23 cellular contexts compared by ENCODE assay signal in the genomic region with DNA sequence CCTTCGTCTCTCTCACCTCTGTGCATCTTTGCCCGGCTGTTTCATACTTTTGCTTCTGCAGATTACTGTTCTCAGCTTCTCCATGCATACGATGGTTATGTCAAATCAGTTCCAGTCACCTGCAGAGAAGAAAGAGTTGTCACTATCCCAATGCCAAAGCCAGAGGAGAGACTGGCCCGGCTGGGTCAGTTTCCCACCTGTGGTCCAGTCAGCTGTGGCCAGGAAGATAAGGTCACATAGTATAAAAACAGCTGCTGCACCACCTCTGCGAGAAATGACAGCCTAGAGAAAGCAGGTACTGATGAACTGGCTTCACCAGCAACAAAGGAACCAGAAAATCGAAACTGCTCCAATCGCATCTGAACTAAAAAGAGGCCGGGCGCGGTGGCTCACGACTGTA. TPM values are rescaled to one million over a fixed set of nuclear protein-coding genes. Genes with fewer than 3 reads are reported as not detected.
DNase-seq lines count a peak whose midpoint lies in the region; ATAC-seq and TF ChIP-seq lines count a peak whose summit lies in the region.
"Had no signal": no experiment of that assay in that cellular context is flagged by ENCODE, and none has a peak within 500 bp of the region (broad histone marks: within the 10 kb centered on the region; RNA-seq: fewer than 3 reads in every experiment).

No MANE protein-coding gene starts in this region.

- TF ChIP-seq CTCF in HEK293 (tag by site-specific recombination; IDR thresholded peaks at IDR 0.05) (no peak), dorsolateral prefrontal cortex (IDR thresholded peaks at IDR 0.05 in 54 of 56, conservative IDR thresholded peaks at IDR 0.05 in 2 of 56; ENCODE audit: low read depth in 1 of 56, partially characterized antibody in 56 of 56) (no peak), vagina (IDR thresholded peaks at IDR 0.05) (no peak)

- POLR2A ChIA-PET in HEK293 (lab: Yijun Ruan, JAX): no interaction called here

- TF ChIP-seq POLR2A in vagina (IDR thresholded peaks at IDR 0.05): no peak

- peaks cover 16% of the 10 kb centered on the region for H3K4me1 ChIP-seq in HEK293 (ENCODE audit: control insufficient read depth, insufficient read depth, low read length)
- peaks cover 35% of the 10 kb centered on the region for H3K4me1 ChIP-seq in SJSA1 (replicated peaks)
- peaks cover 11% of the 10 kb centered on the region for H3K4me1 ChIP-seq in vagina

- no peak for DNase-seq in SJSA1 (ENCODE audit: low read depth in 1 of 2, low spot score in 2 of 2)
- peak in 3 of 10 donors; percentile 10 to 20 (median 16) for DNase-seq in dorsolateral prefrontal cortex
- no peak for DNase-seq in vagina (ENCODE audit: extremely low spot score in 2 of 2)
- no peak for DNase-seq in NCI-H2029 treated with DMSO at 0.1 percent for 48 hours (lab: John Stamatoyannopoulos, UW)
- DNase-seq in stimulated activated naive CD8-positive, alpha-beta T cell treated with anti-CD3 and anti-CD28 coated beads, Interleukin-15, Interleukin-2, amounts not matched to agents 100 U/mL and 50 U/mL, for 24 hours: no peak
- DNase-seq in HPDE6-E6E7 (ENCODE audit: extremely low spot score): no peak
- DNase-seq: CD8-positive, alpha-beta T cell; DMS 273 treated with DMSO at 0.1 percent for 48 hours; DMS79; GDM1; HCEC 1CT; MV-4-11; NCI-H1105; NCI-H1436 treated with DMSO at 0.1 percent for 48 hours; NCI-H2029; NCI-H446 treated with DMSO at 0.1 percent for 48 hours; NCI-H526; NCI-H82; SHP77 had no signal

- H3K36me3 ChIP-seq in HEK293 (ENCODE audit: control insufficient read depth in 2 of 2, insufficient read depth in 1 of 2, low read length in 2 of 2) (no peaks in the 10 kb centered on the region), SJSA1 (no peaks in the 10 kb centered on the region), vagina (no peaks in the 10 kb centered on the region)

- intact Hi-C loops in dorsolateral prefrontal cortex (cut with DNase I): no loop called here
- intact Hi-C loops in vagina (cut with DNase I): no loop called here

- H3K9me3 ChIP-seq in HEK293 (ENCODE audit: control insufficient read depth, insufficient read depth, low read depth, low read length): no peaks in the 10 kb centered on the region
- H3K9me3 ChIP-seq in SJSA1 (replicated peaks): no peaks in the 10 kb centered on the region
- H3K9me3 ChIP-seq in vagina: no peaks in the 10 kb centered on the region

- H3K27ac ChIP-seq in HEK293 (ENCODE audit: extremely low read depth, low read depth, low read length): peak overlapping the region; percentile 56
- peak overlapping the region; percentile 46 for H3K27ac ChIP-seq in SJSA1
- H3K27ac ChIP-seq in dorsolateral prefrontal cortex: peak overlapping the region in 50 of 59 donors; percentile 10 to 94 (median 69)
- H3K27ac ChIP-seq in vagina: peak overlapping the region; percentile 43
- H3K27ac ChIP-seq: HL-60, RWPE1 had no signal

- no peak for ATAC-seq in stimulated activated naive CD8-positive, alpha-beta T cell treated with anti-CD3 and anti-CD28 coated beads, Interleukin-15, Interleukin-2, amounts not matched to agents 100 U/mL and 50 U/mL, for 24 hours
- ATAC-seq: CD8-positive, alpha-beta T cell; GM12878 had no signal

- CTCF ChIA-PET in HEK293 (lab: Yijun Ruan, JAX): interaction anchor here (0.6 to 0.9 kb wide), 3 partner anchors 12 to 675 kb away, joined by 3 to 4 read pairs (median 3); a partner anchor contains a TSS

- no peaks in the 10 kb centered on the region for H3K27me3 ChIP-seq in SJSA1 (replicated peaks)
- H3K27me3 ChIP-seq in dorsolateral prefrontal cortex: no peaks in the 10 kb centered on the region
- no peaks in the 10 kb centered on the region for H3K27me3 ChIP-seq in vagina

- H3K4me3 ChIP-seq in HEK293 (ENCODE audit: low read depth, low read length): no peak overlapping the region; the same call in 1 of the 2 replicates
- H3K4me3 ChIP-seq in SJSA1: no peak overlapping the region
- H3K4me3 ChIP-seq in dorsolateral prefrontal cortex: no peak overlapping the region
- H3K4me3 ChIP-seq in vagina: no peak overlapping the region
- H3K4me3 ChIP-seq: GM12878 had no signal

TF ChIP-seq in HEK293, 187 proteins besides CTCF, POLR2A, EP300 and RAD21:
- TF ChIP-seq, protein P1, sequence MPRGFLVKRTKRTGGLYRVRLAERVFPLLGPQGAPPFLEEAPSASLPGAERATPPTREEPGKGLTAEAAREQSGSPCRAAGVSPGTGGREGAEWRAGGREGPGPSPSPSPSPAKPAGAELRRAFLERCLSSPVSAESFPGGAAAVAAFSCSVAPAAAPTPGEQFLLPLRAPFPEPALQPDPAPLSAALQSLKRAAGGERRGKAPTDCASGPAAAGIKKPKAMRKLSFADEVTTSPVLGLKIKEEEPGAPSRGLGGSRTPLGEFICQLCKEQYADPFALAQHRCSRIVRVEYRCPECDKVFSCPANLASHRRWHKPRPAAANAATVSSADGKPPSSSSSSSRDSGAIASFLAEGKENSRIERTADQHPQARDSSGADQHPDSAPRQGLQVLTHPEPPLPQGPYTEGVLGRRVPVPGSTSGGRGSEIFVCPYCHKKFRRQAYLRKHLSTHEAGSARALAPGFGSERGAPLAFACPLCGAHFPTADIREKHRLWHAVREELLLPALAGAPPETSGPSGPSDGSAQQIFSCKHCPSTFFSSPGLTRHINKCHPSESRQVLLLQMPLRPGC (tag by site-specific recombination; IDR thresholded peaks at IDR 0.05): no peak
- TF ChIP-seq YY1 (tag by site-specific recombination; IDR thresholded peaks at IDR 0.05) (no peak), SETDB1 (IDR thresholded peaks at IDR 0.05; ENCODE audit: insufficient read length, low read length) (no peak), ZNF324 (tag by site-specific recombination; IDR thresholded peaks at IDR 0.05) (no peak), PRDM1 (tag by site-specific recombination; IDR thresholded peaks at IDR 0.05) (0 out of 2 replicates have a peak, but pooled peaks have one; percentile 15), ZNF510 (tag by site-specific recombination; IDR thresholded peaks at IDR 0.05; ENCODE audit: insufficient replicate concordance) (no peak), TRIM28 (IDR thresholded peaks at IDR 0.05; ENCODE audit: borderline replicate concordance, low read length) (no peak), KLF7 (tag by site-specific recombination; IDR thresholded peaks at IDR 0.05; ENCODE audit: borderline replicate concordance) (no peak)

RNA-seq across cellular contexts. Expression of a gene that starts 6.4 kb away (rescaled TPM):
- 80.6 and 99.2 TPM in 2 replicates for total RNA-seq in SJSA1 (2014; rRNA removed; shearing (Covaris generic))
- 10 to 100 TPM in 98 of 120 experiments, 1 to 10 TPM in 22; 7.6 to 21.4 (median 12.6) TPM for total RNA-seq in dorsolateral prefrontal cortex
- total RNA-seq in vagina: 26.5 TPM
